23 cellular contexts compared by ENCODE assay signal in genomic region chr16:81899601-81900000, GRCh38.
"Had no signal": no experiment of that assay in that cellular context is flagged by ENCODE, and none has a peak within 500 bp of the region (broad histone marks: within the 10 kb centered on the region; RNA-seq: fewer than 3 reads in every experiment).

No MANE protein-coding gene starts in this region.

- H3K27ac ChIP-seq: brain microvascular endothelial cell, cardiac muscle cell, KMS-11, SK-N-MC, VCaP had no signal

- DNase-seq: activated CD4-positive, alpha-beta memory T cell treated with anti-CD3 and anti-CD28 coated beads for 36 hours; activated CD4-positive, alpha-beta T cell treated with anti-CD3 and anti-CD28 coated beads, Interleukin-2, amount 10 ng/mL, durations not matched to agents 7 days and 5 days; activated CD4-positive, CD25-positive, alpha-beta regulatory T cell; activated CD8-positive, alpha-beta memory T cell treated with anti-CD3 and anti-CD28 coated beads for 24 hours; activated gamma-delta T cell treated with Interleukin-2 at 50 U/mL for 16 hours; activated naive CD4-positive, alpha-beta T cell treated with anti-CD3 and anti-CD28 coated beads, Interleukin-2, amount 10 ng/mL, durations not matched to agents 7 days and 5 days; activated naive CD8-positive, alpha-beta T cell treated with anti-CD3 and anti-CD28 coated beads for 36 hours; activated T-cell treated with anti-CD3 and anti-CD28 coated beads, Interleukin-2, amount 50 U/mL, for 4 hours; brain microvascular endothelial cell; NCI-H1092; NCI-H1436 treated with DMSO at 0.1 percent for 48 hours; NCI-H1930; NCI-H2107; NCI-H2171 treated with DMSO at 0.1 percent for 48 hours; NCI-H226; NCI-H510A treated with DMSO at 0.1 percent for 48 hours; NCI-H69; SIG-M5; T-helper 1 cell had no signal

- H3K36me3 ChIP-seq: brain microvascular endothelial cell, cardiac muscle cell had no signal

- ATAC-seq: activated T-cell treated with anti-CD3 and anti-CD28 coated beads, Interleukin-2, amount 50 U/mL, for 4 hours had no signal

- H3K27me3 Mint-ChIP-seq: activated CD4-positive, alpha-beta memory T cell treated with anti-CD3 and anti-CD28 coated beads for 36 hours; activated CD4-positive, alpha-beta T cell treated with anti-CD3 and anti-CD28 coated beads, Interleukin-2, amount 10 ng/mL, durations not matched to agents 7 days and 5 days; activated naive CD4-positive, alpha-beta T cell treated with anti-CD3 and anti-CD28 coated beads, Interleukin-2, amount 10 ng/mL, durations not matched to agents 7 days and 5 days; activated naive CD8-positive, alpha-beta T cell treated with anti-CD3 and anti-CD28 coated beads for 36 hours had no signal

- H3K4me3 ChIP-seq: cardiac muscle cell, SK-N-MC had no signal

- H3K27me3 ChIP-seq: brain microvascular endothelial cell, cardiac muscle cell had no signal

- H3K27ac Mint-ChIP-seq: activated CD4-positive, alpha-beta memory T cell treated with anti-CD3 and anti-CD28 coated beads for 36 hours; activated CD4-positive, alpha-beta T cell treated with anti-CD3 and anti-CD28 coated beads, Interleukin-2, amount 10 ng/mL, durations not matched to agents 7 days and 5 days; activated naive CD4-positive, alpha-beta T cell treated with anti-CD3 and anti-CD28 coated beads, Interleukin-2, amount 10 ng/mL, durations not matched to agents 7 days and 5 days; activated naive CD8-positive, alpha-beta T cell treated with anti-CD3 and anti-CD28 coated beads for 36 hours had no signal

- H3K36me3 Mint-ChIP-seq: activated CD4-positive, alpha-beta memory T cell treated with anti-CD3 and anti-CD28 coated beads for 36 hours; activated naive CD4-positive, alpha-beta T cell treated with anti-CD3 and anti-CD28 coated beads, Interleukin-2, amount 10 ng/mL, durations not matched to agents 7 days and 5 days; activated naive CD8-positive, alpha-beta T cell treated with anti-CD3 and anti-CD28 coated beads for 36 hours had no signal

- H3K4me3 Mint-ChIP-seq: activated CD4-positive, alpha-beta memory T cell treated with anti-CD3 and anti-CD28 coated beads for 36 hours; activated CD4-positive, alpha-beta T cell treated with anti-CD3 and anti-CD28 coated beads, Interleukin-2, amount 10 ng/mL, durations not matched to agents 7 days and 5 days; activated naive CD4-positive, alpha-beta T cell treated with anti-CD3 and anti-CD28 coated beads, Interleukin-2, amount 10 ng/mL, durations not matched to agents 7 days and 5 days; activated naive CD8-positive, alpha-beta T cell treated with anti-CD3 and anti-CD28 coated beads for 36 hours; activated T-cell treated with anti-CD3 and anti-CD28 coated beads, Interleukin-2, amount 50 U/mL, for 4 hours had no signal

- H3K9me3 Mint-ChIP-seq: activated naive CD8-positive, alpha-beta T cell treated with anti-CD3 and anti-CD28 coated beads for 36 hours; activated T-cell treated with anti-CD3 and anti-CD28 coated beads, Interleukin-2, amount 50 U/mL, for 4 hours had no signal

- H3K4me1 Mint-ChIP-seq: activated CD4-positive, alpha-beta T cell treated with anti-CD3 and anti-CD28 coated beads, Interleukin-2, amount 10 ng/mL, durations not matched to agents 7 days and 5 days; activated naive CD4-positive, alpha-beta T cell treated with anti-CD3 and anti-CD28 coated beads, Interleukin-2, amount 10 ng/mL, durations not matched to agents 7 days and 5 days; activated naive CD8-positive, alpha-beta T cell treated with anti-CD3 and anti-CD28 coated beads for 36 hours had no signal
